1 cellular context compared by ENCODE assay signal in genomic region chr6:39950125-39950720, GRCh38.
A peak's percentile ranks its signal among the peaks of the same experiment; 100 is the strongest.
TF ChIP-seq lines count a peak whose summit lies in the region.

No MANE protein-coding gene starts in this region.

TF ChIP-seq in K562, 482 proteins besides CTCF, POLR2A, EP300 and RAD21 (continued from another document and continues in another):
- TF ChIP-seq SFPQ (IDR thresholded peaks at IDR 0.05; ENCODE audit: low read depth, low read length) (no peak), NR2C1 (IDR thresholded peaks at IDR 0.05) (no peak), NR2C1 (tag; IDR thresholded peaks at IDR 0.05) (peak; percentile 59), BCL6 (CRISPR knock-in tag; IDR thresholded peaks at IDR 0.05) (0 out of 2 replicates have a peak, but pooled peaks have one; percentile 38), RREB1 (CRISPR knock-in tag; IDR thresholded peaks at IDR 0.05) (peak; percentile 73; the same call in 1 of the 2 replicates), CSDE1 (IDR thresholded peaks at IDR 0.05) (no peak), ZBED1 (IDR thresholded peaks at IDR 0.05) (no peak), ARNT (IDR thresholded peaks at IDR 0.05) (no peak), ZNF57 (CRISPR knock-in tag; IDR thresholded peaks at IDR 0.05) (no peak), CEBPG (CRISPR knock-in tag; IDR thresholded peaks at IDR 0.05) (0 out of 2 replicates have a peak, but pooled peaks have one; percentile 38), CEBPG (tag; conservative IDR thresholded peaks at IDR 0.05 in 1 of 2, IDR thresholded peaks at IDR 0.05 in 1 of 2) (peak; percentile 66 to 92), ZNF507 (tag; conservative IDR thresholded peaks at IDR 0.05) (no peak), ILF3 (IDR thresholded peaks at IDR 0.05; ENCODE audit: borderline replicate concordance) (no peak), FOXA1 (IDR thresholded peaks at IDR 0.05; ENCODE audit: borderline replicate concordance) (no peak), MAFF (IDR thresholded peaks at IDR 0.05; ENCODE audit: low read length) (no peak), ZNF41 (CRISPR knock-in tag; conservative IDR thresholded peaks at IDR 0.05) (0 out of 2 replicates have a peak, but pooled peaks have one; percentile 44), CEBPB (tag; IDR thresholded peaks at IDR 0.05) (peak; percentile 71), SAFB (IDR thresholded peaks at IDR 0.05; ENCODE audit: borderline replicate concordance, low read depth, low read length) (no peak), PHTF2 (CRISPR knock-in tag; IDR thresholded peaks at IDR 0.05) (no peak), NFE2L1 (tag; IDR thresholded peaks at IDR 0.05; ENCODE audit: borderline replicate concordance, low read depth) (peak; percentile 22; the same call in 1 of the 2 replicates), ZFPM2 (CRISPR knock-in tag; IDR thresholded peaks at IDR 0.05) (no peak), NFRKB (IDR thresholded peaks at IDR 0.05; ENCODE audit: low read depth) (peak; percentile 17; the same call in 1 of the 2 replicates), SREBF1 (IDR thresholded peaks at IDR 0.05; ENCODE audit: borderline replicate concordance, low read depth, low read length) (peak; percentile 40; the same call in 1 of the 2 replicates), MEF2D (tag; conservative IDR thresholded peaks at IDR 0.05; ENCODE audit: low read depth) (0 out of 2 replicates have a peak, but pooled peaks have one; percentile 17), CBFA2T2 (conservative IDR thresholded peaks at IDR 0.05) (no peak), TRIM28 (IDR thresholded peaks at IDR 0.05) (no peak), ZNF780A (CRISPR knock-in tag; IDR thresholded peaks at IDR 0.05) (no peak), ZNF655 (CRISPR knock-in tag; IDR thresholded peaks at IDR 0.05) (no peak), CXXC5 (CRISPR knock-in tag; IDR thresholded peaks at IDR 0.05) (peak; percentile 69), STAG1 (CRISPR knock-in tag; IDR thresholded peaks at IDR 0.05; ENCODE audit: borderline replicate concordance) (no peak), ARID1B (IDR thresholded peaks at IDR 0.05) (peak; percentile 20; the same call in 1 of the 2 replicates), ZNF444 (CRISPR knock-in tag; IDR thresholded peaks at IDR 0.05) (no peak), SMAD3 (CRISPR knock-in tag; conservative IDR thresholded peaks at IDR 0.05) (peak; percentile 85), SMAD4 (CRISPR knock-in tag; conservative IDR thresholded peaks at IDR 0.05) (peak; percentile 93), CBFA2T3 (IDR thresholded peaks at IDR 0.05) (peak; percentile 22; the same call in 1 of the 2 replicates), ZNF583 (CRISPR knock-in tag; IDR thresholded peaks at IDR 0.05) (peak; percentile 60; the same call in 1 of the 2 replicates), ZNF175 (CRISPR knock-in tag; IDR thresholded peaks at IDR 0.05; ENCODE audit: low read depth) (peak; percentile 95), ZNF133 (CRISPR knock-in tag; IDR thresholded peaks at IDR 0.05) (no peak), RBFOX2 (IDR thresholded peaks at IDR 0.05; ENCODE audit: low read depth, low read length) (no peak), ATF4 (CRISPR knock-in tag; IDR thresholded peaks at IDR 0.05) (peak; percentile 63; the same call in 1 of the 2 replicates), L3MBTL2 (IDR thresholded peaks at IDR 0.05) (peak; percentile 41; the same call in 1 of the 2 replicates), CREBBP (IDR thresholded peaks at IDR 0.05; ENCODE audit: low read depth, low read length) (no peak), U2AF1 (optimal IDR thresholded peaks at IDR 0.05; ENCODE audit: low read depth, low read length) (no peak), KLF6 (CRISPR knock-in tag; IDR thresholded peaks at IDR 0.05; ENCODE audit: borderline replicate concordance) (peak; percentile 78; the same call in 1 of the 2 replicates)
- TF ChIP-seq, protein P1, sequence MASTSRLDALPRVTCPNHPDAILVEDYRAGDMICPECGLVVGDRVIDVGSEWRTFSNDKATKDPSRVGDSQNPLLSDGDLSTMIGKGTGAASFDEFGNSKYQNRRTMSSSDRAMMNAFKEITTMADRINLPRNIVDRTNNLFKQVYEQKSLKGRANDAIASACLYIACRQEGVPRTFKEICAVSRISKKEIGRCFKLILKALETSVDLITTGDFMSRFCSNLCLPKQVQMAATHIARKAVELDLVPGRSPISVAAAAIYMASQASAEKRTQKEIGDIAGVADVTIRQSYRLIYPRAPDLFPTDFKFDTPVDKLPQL (IDR thresholded peaks at IDR 0.05; ENCODE audit: extremely low read depth, insufficient read length) = no peak
- TF ChIP-seq, protein P2, sequence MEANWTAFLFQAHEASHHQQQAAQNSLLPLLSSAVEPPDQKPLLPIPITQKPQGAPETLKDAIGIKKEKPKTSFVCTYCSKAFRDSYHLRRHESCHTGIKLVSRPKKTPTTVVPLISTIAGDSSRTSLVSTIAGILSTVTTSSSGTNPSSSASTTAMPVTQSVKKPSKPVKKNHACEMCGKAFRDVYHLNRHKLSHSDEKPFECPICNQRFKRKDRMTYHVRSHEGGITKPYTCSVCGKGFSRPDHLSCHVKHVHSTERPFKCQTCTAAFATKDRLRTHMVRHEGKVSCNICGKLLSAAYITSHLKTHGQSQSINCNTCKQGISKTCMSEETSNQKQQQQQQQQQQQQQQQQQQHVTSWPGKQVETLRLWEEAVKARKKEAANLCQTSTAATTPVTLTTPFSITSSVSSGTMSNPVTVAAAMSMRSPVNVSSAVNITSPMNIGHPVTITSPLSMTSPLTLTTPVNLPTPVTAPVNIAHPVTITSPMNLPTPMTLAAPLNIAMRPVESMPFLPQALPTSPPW (CRISPR knock-in tag; IDR thresholded peaks at IDR 0.05) = 0 out of 2 replicates have a peak, but pooled peaks have one; percentile 28
- TF ChIP-seq, protein P3, sequence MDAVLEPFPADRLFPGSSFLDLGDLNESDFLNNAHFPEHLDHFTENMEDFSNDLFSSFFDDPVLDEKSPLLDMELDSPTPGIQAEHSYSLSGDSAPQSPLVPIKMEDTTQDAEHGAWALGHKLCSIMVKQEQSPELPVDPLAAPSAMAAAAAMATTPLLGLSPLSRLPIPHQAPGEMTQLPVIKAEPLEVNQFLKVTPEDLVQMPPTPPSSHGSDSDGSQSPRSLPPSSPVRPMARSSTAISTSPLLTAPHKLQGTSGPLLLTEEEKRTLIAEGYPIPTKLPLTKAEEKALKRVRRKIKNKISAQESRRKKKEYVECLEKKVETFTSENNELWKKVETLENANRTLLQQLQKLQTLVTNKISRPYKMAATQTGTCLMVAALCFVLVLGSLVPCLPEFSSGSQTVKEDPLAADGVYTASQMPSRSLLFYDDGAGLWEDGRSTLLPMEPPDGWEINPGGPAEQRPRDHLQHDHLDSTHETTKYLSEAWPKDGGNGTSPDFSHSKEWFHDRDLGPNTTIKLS (IDR thresholded peaks at IDR 0.05; ENCODE audit: borderline replicate concordance, low read depth) = no peak
- TF ChIP-seq, protein P4, sequence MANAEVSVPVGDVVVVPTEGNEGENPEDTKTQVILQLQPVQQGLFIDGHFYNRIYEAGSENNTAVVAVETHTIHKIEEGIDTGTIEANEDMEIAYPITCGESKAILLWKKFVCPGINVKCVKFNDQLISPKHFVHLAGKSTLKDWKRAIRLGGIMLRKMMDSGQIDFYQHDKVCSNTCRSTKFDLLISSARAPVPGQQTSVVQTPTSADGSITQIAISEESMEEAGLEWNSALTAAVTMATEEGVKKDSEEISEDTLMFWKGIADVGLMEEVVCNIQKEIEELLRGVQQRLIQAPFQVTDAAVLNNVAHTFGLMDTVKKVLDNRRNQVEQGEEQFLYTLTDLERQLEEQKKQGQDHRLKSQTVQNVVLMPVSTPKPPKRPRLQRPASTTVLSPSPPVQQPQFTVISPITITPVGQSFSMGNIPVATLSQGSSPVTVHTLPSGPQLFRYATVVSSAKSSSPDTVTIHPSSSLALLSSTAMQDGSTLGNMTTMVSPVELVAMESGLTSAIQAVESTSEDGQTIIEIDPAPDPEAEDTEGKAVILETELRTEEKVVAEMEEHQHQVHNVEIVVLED (CRISPR knock-in tag; IDR thresholded peaks at IDR 0.05) = peak; percentile 39; the same call in 1 of the 2 replicates
- TF ChIP-seq, protein P5, sequence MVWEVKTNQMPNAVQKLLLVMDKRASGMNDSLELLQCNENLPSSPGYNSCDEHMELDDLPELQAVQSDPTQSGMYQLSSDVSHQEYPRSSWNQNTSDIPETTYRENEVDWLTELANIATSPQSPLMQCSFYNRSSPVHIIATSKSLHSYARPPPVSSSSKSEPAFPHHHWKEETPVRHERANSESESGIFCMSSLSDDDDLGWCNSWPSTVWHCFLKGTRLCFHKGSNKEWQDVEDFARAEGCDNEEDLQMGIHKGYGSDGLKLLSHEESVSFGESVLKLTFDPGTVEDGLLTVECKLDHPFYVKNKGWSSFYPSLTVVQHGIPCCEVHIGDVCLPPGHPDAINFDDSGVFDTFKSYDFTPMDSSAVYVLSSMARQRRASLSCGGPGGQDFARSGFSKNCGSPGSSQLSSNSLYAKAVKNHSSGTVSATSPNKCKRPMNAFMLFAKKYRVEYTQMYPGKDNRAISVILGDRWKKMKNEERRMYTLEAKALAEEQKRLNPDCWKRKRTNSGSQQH (CRISPR knock-in tag; IDR thresholded peaks at IDR 0.05) = no peak
- TF ChIP-seq, protein P6, sequence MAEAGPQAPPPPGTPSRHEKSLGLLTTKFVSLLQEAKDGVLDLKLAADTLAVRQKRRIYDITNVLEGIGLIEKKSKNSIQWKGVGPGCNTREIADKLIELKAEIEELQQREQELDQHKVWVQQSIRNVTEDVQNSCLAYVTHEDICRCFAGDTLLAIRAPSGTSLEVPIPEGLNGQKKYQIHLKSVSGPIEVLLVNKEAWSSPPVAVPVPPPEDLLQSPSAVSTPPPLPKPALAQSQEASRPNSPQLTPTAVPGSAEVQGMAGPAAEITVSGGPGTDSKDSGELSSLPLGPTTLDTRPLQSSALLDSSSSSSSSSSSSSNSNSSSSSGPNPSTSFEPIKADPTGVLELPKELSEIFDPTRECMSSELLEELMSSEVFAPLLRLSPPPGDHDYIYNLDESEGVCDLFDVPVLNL (CRISPR knock-in tag; IDR thresholded peaks at IDR 0.05; ENCODE audit: low read depth) = no peak
